In genomic region chr12:64890873-64891468, GRCh38 we compare ENCODE assay signal across 1 cellular context.
TF ChIP-seq lines count a peak whose summit lies in the region.

No MANE protein-coding gene starts in this region.

TF ChIP-seq in HCT116, 20 proteins besides CTCF, POLR2A, EP300 and RAD21 (continued from another document):
- TF ChIP-seq, protein P1, sequence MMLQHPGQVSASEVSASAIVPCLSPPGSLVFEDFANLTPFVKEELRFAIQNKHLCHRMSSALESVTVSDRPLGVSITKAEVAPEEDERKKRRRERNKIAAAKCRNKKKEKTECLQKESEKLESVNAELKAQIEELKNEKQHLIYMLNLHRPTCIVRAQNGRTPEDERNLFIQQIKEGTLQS (IDR thresholded peaks at IDR 0.05) = no peak
- no peak for TF ChIP-seq FOSL1 (IDR thresholded peaks at IDR 0.05; ENCODE audit: low read depth)
- no peak for TF ChIP-seq POLR2AphosphoS5 (IDR thresholded peaks at IDR 0.05; ENCODE audit: low read depth, low read length)
- TF ChIP-seq ELF1 (IDR thresholded peaks at IDR 0.05; ENCODE audit: borderline replicate concordance, low read depth) = no peak
- TF ChIP-seq ZFX (IDR thresholded peaks at IDR 0.05) = no peak
- TF ChIP-seq, protein P2, sequence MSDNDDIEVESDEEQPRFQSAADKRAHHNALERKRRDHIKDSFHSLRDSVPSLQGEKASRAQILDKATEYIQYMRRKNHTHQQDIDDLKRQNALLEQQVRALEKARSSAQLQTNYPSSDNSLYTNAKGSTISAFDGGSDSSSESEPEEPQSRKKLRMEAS (IDR thresholded peaks at IDR 0.05) = no peak
- TF ChIP-seq EZH2 (IDR thresholded peaks at IDR 0.05) = no peak
- TF ChIP-seq SP1 (IDR thresholded peaks at IDR 0.05; ENCODE audit: low read depth) = no peak
- TF ChIP-seq SIN3A (IDR thresholded peaks at IDR 0.05; ENCODE audit: low read depth) = no peak
- TF ChIP-seq EZH2phosphoT487 (IDR thresholded peaks at IDR 0.05; ENCODE audit: borderline replicate concordance) = no peak
- TF ChIP-seq SRF (IDR thresholded peaks at IDR 0.05; ENCODE audit: low read depth) = no peak
